1 cellular context compared by ENCODE assay signal in the genomic region with DNA sequence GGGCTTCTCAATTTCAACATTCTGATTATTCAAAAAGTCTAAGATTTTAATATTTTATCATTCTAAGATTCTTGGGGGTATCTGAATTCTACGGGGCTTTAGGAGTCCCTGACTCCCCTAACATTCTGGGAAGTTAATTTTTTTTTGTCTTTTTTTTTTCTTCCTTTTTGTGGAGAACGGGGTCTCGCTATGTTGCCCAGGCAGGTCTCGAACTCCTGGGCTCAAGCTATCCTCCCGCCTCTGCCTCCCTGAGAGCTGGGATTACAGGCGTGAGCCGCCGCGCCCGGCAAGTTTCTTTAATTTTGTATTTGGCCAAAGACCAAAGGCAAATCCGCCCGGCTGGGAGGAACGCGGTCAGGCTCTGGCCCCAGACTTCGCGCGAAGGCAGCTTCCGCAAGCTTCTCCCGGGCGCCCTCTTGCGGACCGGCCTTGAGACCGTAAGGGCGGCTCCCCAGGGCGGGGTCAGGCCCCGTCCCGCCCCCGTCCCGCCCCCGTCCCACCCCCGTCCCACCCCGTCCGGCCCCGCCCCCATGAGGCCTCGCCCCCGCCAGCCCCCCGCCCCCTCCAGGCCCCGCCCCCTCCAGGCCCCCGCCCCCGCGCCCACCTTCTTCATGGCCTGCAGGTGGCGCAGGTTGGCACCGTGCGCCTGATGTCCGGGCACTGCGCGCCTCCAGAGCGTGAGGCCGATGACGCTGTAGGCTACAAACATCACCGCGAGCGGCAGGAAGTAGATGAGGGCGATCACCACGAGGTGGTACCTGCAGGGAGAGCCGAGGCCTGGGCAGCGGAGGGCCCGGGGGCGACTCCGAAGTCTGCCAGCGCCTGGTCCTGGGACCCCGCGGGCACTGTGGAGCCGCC.
A peak's percentile ranks its signal among the peaks of the same experiment; 100 is the strongest.
TF ChIP-seq lines count a peak whose summit lies in the region.

No MANE protein-coding gene starts in this region.

TF ChIP-seq in HepG2, 621 proteins besides CTCF, POLR2A, EP300 and RAD21 (continued from another document and continues in another):
- TF ChIP-seq MAZ (IDR thresholded peaks at IDR 0.05; ENCODE audit: borderline replicate concordance, low read depth, low read length) = peak; percentile 79; the same call in 1 of the 2 replicates
- TF ChIP-seq MAZ (CRISPR knock-in tag; IDR thresholded peaks at IDR 0.05; ENCODE audit: low read depth) = 0 out of 2 replicates have a peak, but pooled peaks have one; percentile 40
- TF ChIP-seq, protein P1, sequence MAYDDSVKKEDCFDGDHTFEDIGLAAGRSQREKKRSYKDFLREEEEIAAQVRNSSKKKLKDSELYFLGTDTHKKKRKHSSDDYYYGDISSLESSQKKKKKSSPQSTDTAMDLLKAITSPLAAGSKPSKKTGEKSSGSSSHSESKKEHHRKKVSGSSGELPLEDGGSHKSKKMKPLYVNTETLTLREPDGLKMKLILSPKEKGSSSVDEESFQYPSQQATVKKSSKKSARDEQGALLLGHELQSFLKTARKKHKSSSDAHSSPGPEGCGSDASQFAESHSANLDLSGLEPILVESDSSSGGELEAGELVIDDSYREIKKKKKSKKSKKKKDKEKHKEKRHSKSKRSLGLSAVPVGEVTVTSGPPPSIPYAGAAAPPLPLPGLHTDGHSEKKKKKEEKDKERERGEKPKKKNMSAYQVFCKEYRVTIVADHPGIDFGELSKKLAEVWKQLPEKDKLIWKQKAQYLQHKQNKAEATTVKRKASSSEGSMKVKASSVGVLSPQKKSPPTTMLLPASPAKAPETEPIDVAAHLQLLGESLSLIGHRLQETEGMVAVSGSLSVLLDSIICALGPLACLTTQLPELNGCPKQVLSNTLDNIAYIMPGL (CRISPR knock-in tag; IDR thresholded peaks at IDR 0.05; ENCODE audit: borderline replicate concordance in 1 of 2, low read depth in 1 of 2) = peak in 1 of 2 experiments; percentile 49; a peak in 2 of 4 replicates
- peak; percentile 14; the same call in 1 of the 2 replicates for TF ChIP-seq HNF4A (CRISPR knock-in tag; IDR thresholded peaks at IDR 0.05)
- TF ChIP-seq ZNF441 (CRISPR knock-in tag; IDR thresholded peaks at IDR 0.05; ENCODE audit: borderline replicate concordance) = peak; percentile 81
- no peak for TF ChIP-seq ZSCAN29 (CRISPR knock-in tag; conservative IDR thresholded peaks at IDR 0.05)
- 0 out of 2 replicates have a peak, but pooled peaks have one; percentile 43 for TF ChIP-seq TARDBP (CRISPR knock-in tag; IDR thresholded peaks at IDR 0.05)
- peak; percentile 48; the same call in 1 of the 2 replicates for TF ChIP-seq ETV5 (CRISPR knock-in tag; IDR thresholded peaks at IDR 0.05; ENCODE audit: borderline replicate concordance)
- no peak for TF ChIP-seq SIX4 (CRISPR knock-in tag; IDR thresholded peaks at IDR 0.05)
- TF ChIP-seq, protein P2, sequence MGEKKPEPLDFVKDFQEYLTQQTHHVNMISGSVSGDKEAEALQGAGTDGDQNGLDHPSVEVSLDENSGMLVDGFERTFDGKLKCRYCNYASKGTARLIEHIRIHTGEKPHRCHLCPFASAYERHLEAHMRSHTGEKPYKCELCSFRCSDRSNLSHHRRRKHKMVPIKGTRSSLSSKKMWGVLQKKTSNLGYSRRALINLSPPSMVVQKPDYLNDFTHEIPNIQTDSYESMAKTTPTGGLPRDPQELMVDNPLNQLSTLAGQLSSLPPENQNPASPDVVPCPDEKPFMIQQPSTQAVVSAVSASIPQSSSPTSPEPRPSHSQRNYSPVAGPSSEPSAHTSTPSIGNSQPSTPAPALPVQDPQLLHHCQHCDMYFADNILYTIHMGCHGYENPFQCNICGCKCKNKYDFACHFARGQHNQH (CRISPR knock-in tag; IDR thresholded peaks at IDR 0.05) = no peak
- TF ChIP-seq DNMT1 (CRISPR knock-in tag; IDR thresholded peaks at IDR 0.05) = no peak
- TF ChIP-seq ZNF614 (CRISPR knock-in tag; IDR thresholded peaks at IDR 0.05; ENCODE audit: borderline replicate concordance) = peak; percentile 49; the same call in 1 of the 2 replicates
- TF ChIP-seq, protein P3, sequence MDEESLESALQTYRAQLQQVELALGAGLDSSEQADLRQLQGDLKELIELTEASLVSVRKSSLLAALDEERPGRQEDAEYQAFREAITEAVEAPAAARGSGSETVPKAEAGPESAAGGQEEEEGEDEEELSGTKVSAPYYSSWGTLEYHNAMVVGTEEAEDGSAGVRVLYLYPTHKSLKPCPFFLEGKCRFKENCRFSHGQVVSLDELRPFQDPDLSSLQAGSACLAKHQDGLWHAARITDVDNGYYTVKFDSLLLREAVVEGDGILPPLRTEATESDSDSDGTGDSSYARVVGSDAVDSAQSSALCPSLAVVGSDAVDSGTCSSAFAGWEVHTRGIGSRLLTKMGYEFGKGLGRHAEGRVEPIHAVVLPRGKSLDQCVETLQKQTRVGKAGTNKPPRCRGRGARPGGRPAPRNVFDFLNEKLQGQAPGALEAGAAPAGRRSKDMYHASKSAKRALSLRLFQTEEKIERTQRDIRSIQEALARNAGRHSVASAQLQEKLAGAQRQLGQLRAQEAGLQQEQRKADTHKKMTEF (CRISPR knock-in tag; IDR thresholded peaks at IDR 0.05) = peak; percentile 41; the same call in 1 of the 2 replicates
- TF ChIP-seq ERF (CRISPR knock-in tag; IDR thresholded peaks at IDR 0.05) = no peak
- TF ChIP-seq, protein P4, sequence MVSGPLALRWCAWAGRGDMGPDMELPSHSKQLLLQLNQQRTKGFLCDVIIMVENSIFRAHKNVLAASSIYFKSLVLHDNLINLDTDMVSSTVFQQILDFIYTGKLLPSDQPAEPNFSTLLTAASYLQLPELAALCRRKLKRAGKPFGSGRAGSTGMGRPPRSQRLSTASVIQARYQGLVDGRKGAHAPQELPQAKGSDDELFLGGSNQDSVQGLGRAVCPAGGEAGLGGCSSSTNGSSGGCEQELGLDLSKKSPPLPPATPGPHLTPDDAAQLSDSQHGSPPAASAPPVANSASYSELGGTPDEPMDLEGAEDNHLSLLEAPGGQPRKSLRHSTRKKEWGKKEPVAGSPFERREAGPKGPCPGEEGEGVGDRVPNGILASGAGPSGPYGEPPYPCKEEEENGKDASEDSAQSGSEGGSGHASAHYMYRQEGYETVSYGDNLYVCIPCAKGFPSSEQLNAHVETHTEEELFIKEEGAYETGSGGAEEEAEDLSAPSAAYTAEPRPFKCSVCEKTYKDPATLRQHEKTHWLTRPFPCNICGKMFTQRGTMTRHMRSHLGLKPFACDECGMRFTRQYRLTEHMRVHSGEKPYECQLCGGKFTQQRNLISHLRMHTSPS (CRISPR knock-in tag; IDR thresholded peaks at IDR 0.05; ENCODE audit: low read depth) = peak; percentile 51; the same call in 1 of the 2 replicates
- TF ChIP-seq MTA1 (CRISPR knock-in tag; IDR thresholded peaks at IDR 0.05; ENCODE audit: borderline replicate concordance) = no peak
- TF ChIP-seq, protein P5, sequence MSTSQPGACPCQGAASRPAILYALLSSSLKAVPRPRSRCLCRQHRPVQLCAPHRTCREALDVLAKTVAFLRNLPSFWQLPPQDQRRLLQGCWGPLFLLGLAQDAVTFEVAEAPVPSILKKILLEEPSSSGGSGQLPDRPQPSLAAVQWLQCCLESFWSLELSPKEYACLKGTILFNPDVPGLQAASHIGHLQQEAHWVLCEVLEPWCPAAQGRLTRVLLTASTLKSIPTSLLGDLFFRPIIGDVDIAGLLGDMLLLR (CRISPR knock-in tag; IDR thresholded peaks at IDR 0.05) = 0 out of 2 replicates have a peak, but pooled peaks have one; percentile 22
- 0 out of 2 replicates have a peak, but pooled peaks have one; percentile 21 for TF ChIP-seq KMT2B (CRISPR knock-in tag; IDR thresholded peaks at IDR 0.05)
- no peak; the same call in 1 of the 2 replicates for TF ChIP-seq ZMYM3 (CRISPR knock-in tag; IDR thresholded peaks at IDR 0.05)
- TF ChIP-seq ZMYM4 (CRISPR knock-in tag; IDR thresholded peaks at IDR 0.05) = peak; percentile 39; the same call in 1 of the 2 replicates
- TF ChIP-seq DPF2 (CRISPR knock-in tag; IDR thresholded peaks at IDR 0.05; ENCODE audit: borderline replicate concordance, low read depth) = no peak
- peak; percentile 71 for TF ChIP-seq SALL1 (CRISPR knock-in tag; IDR thresholded peaks at IDR 0.05)
- TF ChIP-seq NFE2L2 (IDR thresholded peaks at IDR 0.05; ENCODE audit: low read length) = no peak
- 0 out of 2 replicates have a peak, but pooled peaks have one; percentile 42 for TF ChIP-seq SP140L (CRISPR knock-in tag; IDR thresholded peaks at IDR 0.05; ENCODE audit: borderline replicate concordance)
- peak; percentile 87 for TF ChIP-seq GABPB1 (CRISPR knock-in tag; IDR thresholded peaks at IDR 0.05)
- peak; percentile 56; the same call in 1 of the 2 replicates for TF ChIP-seq YEATS4 (CRISPR knock-in tag; IDR thresholded peaks at IDR 0.05; ENCODE audit: borderline replicate concordance)
- TF ChIP-seq PHF5A (CRISPR knock-in tag; IDR thresholded peaks at IDR 0.05; ENCODE audit: low read depth, unreplicated experiment) = no peak
- peak; percentile 26; the same call in 1 of the 2 replicates for TF ChIP-seq FOSL2 (CRISPR knock-in tag; IDR thresholded peaks at IDR 0.05)
- peak; percentile 48; the same call in 1 of the 2 replicates for TF ChIP-seq ZNF816 (CRISPR knock-in tag; IDR thresholded peaks at IDR 0.05; ENCODE audit: borderline replicate concordance)
- no peak for TF ChIP-seq MTA3 (CRISPR knock-in tag; IDR thresholded peaks at IDR 0.05)
- TF ChIP-seq ASH2L (IDR thresholded peaks at IDR 0.05; ENCODE audit: insufficient read length, low read depth, low read length) = peak; percentile 37
- TF ChIP-seq REXO4 (CRISPR knock-in tag; IDR thresholded peaks at IDR 0.05; ENCODE audit: borderline replicate concordance) = no peak
- TF ChIP-seq, protein P6, sequence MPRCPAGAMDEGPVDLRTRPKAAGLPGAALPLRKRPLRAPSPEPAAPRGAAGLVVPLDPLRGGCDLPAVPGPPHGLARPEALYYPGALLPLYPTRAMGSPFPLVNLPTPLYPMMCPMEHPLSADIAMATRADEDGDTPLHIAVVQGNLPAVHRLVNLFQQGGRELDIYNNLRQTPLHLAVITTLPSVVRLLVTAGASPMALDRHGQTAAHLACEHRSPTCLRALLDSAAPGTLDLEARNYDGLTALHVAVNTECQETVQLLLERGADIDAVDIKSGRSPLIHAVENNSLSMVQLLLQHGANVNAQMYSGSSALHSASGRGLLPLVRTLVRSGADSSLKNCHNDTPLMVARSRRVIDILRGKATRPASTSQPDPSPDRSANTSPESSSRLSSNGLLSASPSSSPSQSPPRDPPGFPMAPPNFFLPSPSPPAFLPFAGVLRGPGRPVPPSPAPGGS (CRISPR knock-in tag; IDR thresholded peaks at IDR 0.05) = no peak
- TF ChIP-seq KLF16 (CRISPR knock-in tag; IDR thresholded peaks at IDR 0.05) = peak in 1 of 2 experiments; percentile 36; a peak in 1 of 4 replicates
- no peak for TF ChIP-seq ZNF282 (IDR thresholded peaks at IDR 0.05; ENCODE audit: partially characterized antibody)
- no peak for TF ChIP-seq ZNF143 (CRISPR knock-in tag; IDR thresholded peaks at IDR 0.05)
- no peak for TF ChIP-seq ZFX (CRISPR knock-in tag; IDR thresholded peaks at IDR 0.05; ENCODE audit: low read depth)
- TF ChIP-seq, protein P7, sequence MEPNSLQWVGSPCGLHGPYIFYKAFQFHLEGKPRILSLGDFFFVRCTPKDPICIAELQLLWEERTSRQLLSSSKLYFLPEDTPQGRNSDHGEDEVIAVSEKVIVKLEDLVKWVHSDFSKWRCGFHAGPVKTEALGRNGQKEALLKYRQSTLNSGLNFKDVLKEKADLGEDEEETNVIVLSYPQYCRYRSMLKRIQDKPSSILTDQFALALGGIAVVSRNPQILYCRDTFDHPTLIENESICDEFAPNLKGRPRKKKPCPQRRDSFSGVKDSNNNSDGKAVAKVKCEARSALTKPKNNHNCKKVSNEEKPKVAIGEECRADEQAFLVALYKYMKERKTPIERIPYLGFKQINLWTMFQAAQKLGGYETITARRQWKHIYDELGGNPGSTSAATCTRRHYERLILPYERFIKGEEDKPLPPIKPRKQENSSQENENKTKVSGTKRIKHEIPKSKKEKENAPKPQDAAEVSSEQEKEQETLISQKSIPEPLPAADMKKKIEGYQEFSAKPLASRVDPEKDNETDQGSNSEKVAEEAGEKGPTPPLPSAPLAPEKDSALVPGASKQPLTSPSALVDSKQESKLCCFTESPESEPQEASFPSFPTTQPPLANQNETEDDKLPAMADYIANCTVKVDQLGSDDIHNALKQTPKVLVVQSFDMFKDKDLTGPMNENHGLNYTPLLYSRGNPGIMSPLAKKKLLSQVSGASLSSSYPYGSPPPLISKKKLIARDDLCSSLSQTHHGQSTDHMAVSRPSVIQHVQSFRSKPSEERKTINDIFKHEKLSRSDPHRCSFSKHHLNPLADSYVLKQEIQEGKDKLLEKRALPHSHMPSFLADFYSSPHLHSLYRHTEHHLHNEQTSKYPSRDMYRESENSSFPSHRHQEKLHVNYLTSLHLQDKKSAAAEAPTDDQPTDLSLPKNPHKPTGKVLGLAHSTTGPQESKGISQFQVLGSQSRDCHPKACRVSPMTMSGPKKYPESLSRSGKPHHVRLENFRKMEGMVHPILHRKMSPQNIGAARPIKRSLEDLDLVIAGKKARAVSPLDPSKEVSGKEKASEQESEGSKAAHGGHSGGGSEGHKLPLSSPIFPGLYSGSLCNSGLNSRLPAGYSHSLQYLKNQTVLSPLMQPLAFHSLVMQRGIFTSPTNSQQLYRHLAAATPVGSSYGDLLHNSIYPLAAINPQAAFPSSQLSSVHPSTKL (CRISPR knock-in tag; IDR thresholded peaks at IDR 0.05) = peak; percentile 9; the same call in 1 of the 2 replicates
- peak; percentile 62 for TF ChIP-seq HOXA3 (CRISPR knock-in tag; IDR thresholded peaks at IDR 0.05)
- TF ChIP-seq HMG20B (CRISPR knock-in tag; conservative IDR thresholded peaks at IDR 0.05) = no peak
- TF ChIP-seq, protein P8, sequence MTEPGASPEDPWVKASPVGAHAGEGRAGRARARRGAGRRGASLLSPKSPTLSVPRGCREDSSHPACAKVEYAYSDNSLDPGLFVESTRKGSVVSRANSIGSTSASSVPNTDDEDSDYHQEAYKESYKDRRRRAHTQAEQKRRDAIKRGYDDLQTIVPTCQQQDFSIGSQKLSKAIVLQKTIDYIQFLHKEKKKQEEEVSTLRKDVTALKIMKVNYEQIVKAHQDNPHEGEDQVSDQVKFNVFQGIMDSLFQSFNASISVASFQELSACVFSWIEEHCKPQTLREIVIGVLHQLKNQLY (CRISPR knock-in tag; IDR thresholded peaks at IDR 0.05) = no peak
- TF ChIP-seq, protein P9, sequence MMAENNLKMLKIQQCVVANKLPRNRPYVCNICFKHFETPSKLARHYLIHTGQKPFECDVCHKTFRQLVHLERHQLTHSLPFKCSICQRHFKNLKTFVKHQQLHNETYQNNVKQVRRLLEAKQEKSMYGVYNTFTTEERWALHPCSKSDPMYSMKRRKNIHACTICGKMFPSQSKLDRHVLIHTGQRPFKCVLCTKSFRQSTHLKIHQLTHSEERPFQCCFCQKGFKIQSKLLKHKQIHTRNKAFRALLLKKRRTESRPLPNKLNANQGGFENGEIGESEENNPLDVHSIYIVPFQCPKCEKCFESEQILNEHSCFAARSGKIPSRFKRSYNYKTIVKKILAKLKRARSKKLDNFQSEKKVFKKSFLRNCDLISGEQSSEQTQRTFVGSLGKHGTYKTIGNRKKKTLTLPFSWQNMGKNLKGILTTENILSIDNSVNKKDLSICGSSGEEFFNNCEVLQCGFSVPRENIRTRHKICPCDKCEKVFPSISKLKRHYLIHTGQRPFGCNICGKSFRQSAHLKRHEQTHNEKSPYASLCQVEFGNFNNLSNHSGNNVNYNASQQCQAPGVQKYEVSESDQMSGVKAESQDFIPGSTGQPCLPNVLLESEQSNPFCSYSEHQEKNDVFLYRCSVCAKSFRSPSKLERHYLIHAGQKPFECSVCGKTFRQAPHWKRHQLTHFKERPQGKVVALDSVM (CRISPR knock-in tag; IDR thresholded peaks at IDR 0.05) = peak; percentile 76; the same call in 1 of the 2 replicates
- TF ChIP-seq, protein P10, sequence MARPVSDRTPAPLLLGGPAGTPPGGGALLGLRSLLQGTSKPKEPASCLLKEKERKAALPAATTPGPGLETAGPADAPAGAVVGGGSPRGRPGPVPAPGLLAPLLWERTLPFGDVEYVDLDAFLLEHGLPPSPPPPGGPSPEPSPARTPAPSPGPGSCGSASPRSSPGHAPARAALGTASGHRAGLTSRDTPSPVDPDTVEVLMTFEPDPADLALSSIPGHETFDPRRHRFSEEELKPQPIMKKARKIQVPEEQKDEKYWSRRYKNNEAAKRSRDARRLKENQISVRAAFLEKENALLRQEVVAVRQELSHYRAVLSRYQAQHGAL (CRISPR knock-in tag; IDR thresholded peaks at IDR 0.05; ENCODE audit: not compliant biosample characterization) = no peak
